In genomic region chr18:30988440-30988839, GRCh38 we compare ENCODE assay signal across 23 cellular contexts. TPM values are rescaled to one million over a fixed set of nuclear protein-coding genes. Genes with fewer than 3 reads are reported as not detected.
"Had no signal": no experiment of that assay in that cellular context is flagged by ENCODE, and none has a peak within 500 bp of the region (broad histone marks: within the 10 kb centered on the region; RNA-seq: fewer than 3 reads in every experiment).

No MANE protein-coding gene starts in this region.

- H3K27me3 ChIP-seq: ovary, testis had no signal

- ATAC-seq: activated T-cell treated with anti-CD3 and anti-CD28 coated beads, Interleukin-2, amount 50 U/mL, for 4 hours; stimulated activated naive B cell treated with anti-CD40 and anti-IgM and Interleukin-4, amounts not matched to agents 10 μg/mL and 1 μg/mL and 100 μg/mL, for 72 hours had no signal

- H3K36me3 ChIP-seq: neutrophil, ovary had no signal

- H3K4me3 ChIP-seq: coronary artery, ovary, psoas muscle, testis had no signal

- H3K9me3 ChIP-seq: neutrophil, ovary, psoas muscle, testis had no signal

- H3K27ac ChIP-seq: coronary artery, neutrophil, ovary, psoas muscle, testis had no signal

- DNase-seq: activated CD8-positive, alpha-beta memory T cell treated with anti-CD3 and anti-CD28 coated beads, Interleukin-2, amount 50 U/mL, for 48 hours; activated naive CD4-positive, alpha-beta T cell treated with Interleukin-2 at 50 U/mL for 16 hours; activated naive CD8-positive, alpha-beta T cell treated with anti-CD3 and anti-CD28 coated beads for 36 hours; activated T-cell treated with anti-CD3 and anti-CD28 coated beads, Interleukin-2, amount 50 U/mL, for 4 hours; cerebellar nuclear complex; endodermal cell; foreskin fibroblast; hippocampal formation; ovary; psoas muscle; right cardiac atrium; small intestine; stimulated activated CD4-positive, alpha-beta T cell treated with anti-CD3 and anti-CD28 coated beads, Interleukin-15, amount 100 ng/mL, for 24 hours; stimulated activated CD4-positive, alpha-beta T cell treated with anti-CD3 and anti-CD28 coated beads, Interleukin-2, amount 100 ng/mL, for 48 hours; stimulated activated CD8-positive, alpha-beta memory T cell treated with anti-CD3 and anti-CD28 coated beads, Interleukin-4, amount 100 ng/mL, for 48 hours; stimulated activated naive B cell treated with anti-CD40 and anti-IgM and Interleukin-4, amounts not matched to agents 10 μg/mL and 1 μg/mL and 100 μg/mL, for 72 hours; T-helper 1 cell; testis; trophoblast cell had no signal

- FAIRE-seq: astrocyte had no signal

- H3K4me1 ChIP-seq: psoas muscle, testis had no signal

RNA-seq across cellular contexts. Expression of gene DSC3, which starts 54.1 kb away (rescaled TPM):
- total RNA-seq: activated T-cell treated with anti-CD3 and anti-CD28 coated beads, Interleukin-2, amount 50 U/mL, for 4 hours; myocyte had no signal
